In the genomic region with DNA sequence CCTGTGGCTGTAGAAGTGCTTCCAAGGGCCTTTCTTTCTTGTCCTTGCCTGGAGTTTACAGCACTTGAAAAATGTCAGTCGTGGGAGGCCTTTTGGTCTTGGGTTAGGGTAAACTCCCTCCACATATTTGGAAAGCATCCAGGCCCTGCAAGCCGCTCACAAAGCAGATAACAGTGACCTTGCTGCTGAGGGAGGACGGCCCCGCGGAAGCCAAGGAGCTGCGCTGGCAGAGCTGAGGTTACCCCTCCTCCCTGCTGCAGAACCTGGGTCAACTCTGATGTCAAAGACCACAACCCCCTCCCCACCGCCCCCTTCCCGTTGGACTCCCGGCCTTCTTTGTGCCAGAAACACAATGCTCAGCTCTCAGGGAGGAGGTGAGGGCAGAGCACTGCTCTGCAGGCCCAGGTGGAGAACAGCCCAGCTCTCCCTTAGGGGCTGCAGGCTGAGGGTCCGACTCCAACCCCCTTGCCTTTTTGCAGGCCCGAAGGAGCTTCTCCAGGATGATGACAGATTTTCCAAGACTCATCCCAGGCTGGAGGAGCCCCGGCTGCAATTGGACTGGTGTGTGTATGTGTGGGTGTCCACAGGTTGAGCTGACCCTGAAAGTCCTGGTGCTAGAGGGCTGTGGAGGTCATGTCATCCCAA, we compare ENCODE assay signal across 15 cellular contexts.
DNase-seq lines count a peak whose midpoint lies in the region; TF ChIP-seq lines count a peak whose summit lies in the region.
"Had no signal": no experiment of that assay in that cellular context is flagged by ENCODE, and none has a peak within 500 bp of the region (broad histone marks: within the 10 kb centered on the region; RNA-seq: fewer than 3 reads in every experiment).

No MANE protein-coding gene starts in this region.

- WGBS in testis, 2 donors: 44 to 47% methylated on average over 5 to 12 of the region's 12 CpGs
- 82% methylated on average over 12 of the region's 12 CpGs for WGBS in prostate gland

- H3K27ac ChIP-seq in testis (no peak overlapping the region), prostate gland (no peak overlapping the region)
- H3K27ac ChIP-seq: A549, C4-2B had no signal

- H3K36me3 Mint-ChIP-seq in chondrocyte (ENCODE audit: low read depth): peaks cover 3% of the 10 kb centered on the region

- DNase-seq in chondrocyte (ENCODE audit: low spot score) (peak; percentile 82), mesenteric fat pad (ENCODE audit: low spot score) (peak; percentile 74), testis (peak; percentile 88), DMS79 (lab: John Stamatoyannopoulos, UW) (no peak), G401 (ENCODE audit: low spot score) (no peak), prostate gland (ENCODE audit: low spot score) (no peak)
- DNase-seq: AML-193; Caco-2; CD4-positive, alpha-beta T cell; GF-D8; HCEC 1CT; IMR-90 had no signal

- H3K4me3 ChIP-seq in testis (no peak overlapping the region), prostate gland (no peak overlapping the region)
- H3K4me3 ChIP-seq: A549, GM23338 had no signal

- H3K36me3 ChIP-seq in testis (ENCODE audit: low read depth, missing control alignments) (no peaks in the 10 kb centered on the region), prostate gland (no peaks in the 10 kb centered on the region)

- no peak overlapping the region for H3K4me3 Mint-ChIP-seq in chondrocyte (ENCODE audit: unreplicated experiment)
- H3K4me3 Mint-ChIP-seq: CD4-positive, alpha-beta T cell; GM23338 had no signal

- H3K27me3 ChIP-seq in testis (no peaks in the 10 kb centered on the region), prostate gland (replicated peaks; ENCODE audit: insufficient read depth) (no peaks in the 10 kb centered on the region)

- TF ChIP-seq CTCF in chondrocyte (IDR thresholded peaks at IDR 0.05): no peak
- TF ChIP-seq CTCF in testis (IDR thresholded peaks at IDR 0.05): no peak
- TF ChIP-seq CTCF in prostate gland (IDR thresholded peaks at IDR 0.05): no peak

- no peaks in the 10 kb centered on the region for H3K9me3 ChIP-seq in testis
- no peaks in the 10 kb centered on the region for H3K9me3 ChIP-seq in prostate gland

- in situ Hi-C loops in G401 (cut with HindIII; ENCODE audit: low sequenced_read_pairs): no loop called here

- H3K27ac Mint-ChIP-seq in chondrocyte (ENCODE audit: unreplicated experiment): no peak overlapping the region
- H3K27ac Mint-ChIP-seq: CD4-positive, alpha-beta T cell; GM23338 had no signal

- H3K4me1 Mint-ChIP-seq in chondrocyte (ENCODE audit: low read depth): no peaks in the 10 kb centered on the region
- H3K4me1 Mint-ChIP-seq: GM23338 had no signal

- TF ChIP-seq POLR2A in testis (IDR thresholded peaks at IDR 0.05) (no peak), prostate gland (IDR thresholded peaks at IDR 0.05) (no peak)

- H3K27me3 Mint-ChIP-seq in chondrocyte (ENCODE audit: low read depth): no peaks in the 10 kb centered on the region
- H3K27me3 Mint-ChIP-seq: CD4-positive, alpha-beta T cell had no signal

- H3K9me3 Mint-ChIP-seq in chondrocyte (ENCODE audit: low read depth): peaks cover 62% of the 10 kb centered on the region

- peaks cover 15% of the 10 kb centered on the region for H3K4me1 ChIP-seq in testis
- H3K4me1 ChIP-seq in prostate gland (replicated peaks): no peaks in the 10 kb centered on the region
- H3K4me1 ChIP-seq: A549, Caco-2 had no signal

- intact Hi-C loops in testis (cut with DNase I; ENCODE audit: low total_unique reads): no loop called here
- intact Hi-C loops in prostate gland (cut with DNase I): no loop called here

Comparison
In these comparisons a context has a peak if more than half of its experiments do, and no peak if none do; other contexts are left out.
1. DNase-seq: peak in chondrocyte (single experiment), mesenteric fat pad (single experiment) and testis (single experiment); none in DMS79 (single experiment), G401 (single experiment) and prostate gland (single experiment).